Comparison of ENCODE assay signal across 8 cellular contexts in the genomic region with DNA sequence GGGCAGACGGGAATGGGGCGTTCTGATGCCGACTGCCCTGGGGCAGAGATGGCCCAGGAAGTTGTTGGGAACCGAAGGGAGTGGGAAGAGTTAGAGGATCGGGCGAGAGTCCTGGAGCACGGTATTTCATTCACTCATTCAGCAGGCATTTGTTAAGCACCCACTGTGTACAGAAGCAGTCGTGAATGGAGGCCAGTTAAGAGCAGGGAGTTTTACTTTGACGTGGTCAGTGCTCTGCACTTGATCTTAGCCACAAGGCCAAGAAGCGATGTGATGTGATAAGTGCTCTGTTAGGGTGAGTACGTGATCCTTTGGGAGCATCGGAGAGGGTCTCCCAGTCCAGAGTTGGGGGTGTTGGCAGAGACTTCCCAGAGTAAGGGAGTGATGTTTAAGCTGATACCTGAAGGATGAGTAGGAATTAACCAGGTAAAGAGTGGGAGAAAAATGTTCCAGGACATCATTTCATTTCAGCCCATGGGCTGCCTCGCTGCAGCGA. TPM values are rescaled to one million over a fixed set of nuclear protein-coding genes. Genes with fewer than 3 reads are reported as not detected.
DNase-seq lines count a peak whose midpoint lies in the region; ATAC-seq and TF ChIP-seq lines count a peak whose summit lies in the region.

No MANE protein-coding gene starts in this region.

- H3K36me3 ChIP-seq in PC-9 (ENCODE audit: low read depth) (0 out of 2 replicates have a peak, but pooled peaks cover 5% of the 10 kb centered on the region), skeletal muscle tissue (ENCODE audit: control insufficient read depth in 3 of 3, insufficient read depth in 3 of 3, low read length in 3 of 3) (peaks cover 3 to 19% (median 11%) of the 10 kb centered on the region in 3 donors)

- peaks cover 36% of the 10 kb centered on the region for H3K79me2 ChIP-seq in PC-9 (ENCODE audit: low read depth)

- DNase-seq in AG08396 (ENCODE audit: low spot score) (peak; percentile 67), PC-9 (no peak), fibroblast of pulmonary artery (ENCODE audit: low read depth) (no peak), SHP77 treated with DMSO at 0.1 percent for 48 hours (lab: John Stamatoyannopoulos, UW) (no peak), NCI-H2227 (lab: John Stamatoyannopoulos, UW; ENCODE audit: unreplicated experiment) (no peak), D341Med (ENCODE audit: low spot score) (no peak)

- ATAC-seq in GM21423 (IDR thresholded peaks at IDR 0.05; ENCODE audit: unreplicated experiment), result peak; percentile 4

- H3K9me3 ChIP-seq in PC-9 (ENCODE audit: insufficient read depth, low read depth), result no peaks in the 10 kb centered on the region
- H3K9me3 ChIP-seq in skeletal muscle tissue (ENCODE audit: control insufficient read depth in 3 of 3, low read length in 3 of 3), result no peaks in the 10 kb centered on the region

- peak overlapping the region; percentile 95 to 99 (median 95) for H3K9ac ChIP-seq in skeletal muscle tissue (ENCODE audit: low read depth in 1 of 3, low read length in 3 of 3)

- no peak overlapping the region for H3K27ac ChIP-seq in PC-9
- no peak overlapping the region for H3K27ac ChIP-seq in skeletal muscle tissue (ENCODE audit: low read depth, low read length)

- intact Hi-C loops in PC-9 (cut with micrococcal nuclease; ENCODE audit: unreplicated experiment), result no loop called here

- H3K4me2 ChIP-seq in PC-9, result peak overlapping the region; percentile 92

- TF ChIP-seq CTCF in PC-9 (conservative IDR thresholded peaks at IDR 0.05), result no peak
- TF ChIP-seq CTCF in fibroblast of pulmonary artery (IDR thresholded peaks at IDR 0.05; ENCODE audit: low read length, missing control alignments), result no peak

- POLR2A ChIA-PET in PC-9 (lab: Charles Lee; ENCODE audit: unreplicated experiment), result no interaction called here

- TSS peak; percentile 53 for BruUV-seq in PC-9 (replicated peaks; lab: Mats Ljungman, UMichigan)

- H3K4me1 ChIP-seq in PC-9 (replicated peaks; ENCODE audit: insufficient read depth) (peaks cover 13% of the 10 kb centered on the region), skeletal muscle tissue (ENCODE audit: control insufficient read depth in 3 of 3, insufficient read depth in 3 of 3, low read length in 3 of 3) (peaks cover 15 to 21% (median 19%) of the 10 kb centered on the region in 3 donors)

- no peaks in the 10 kb centered on the region; the same call in 1 of the 2 replicates for H4K20me1 ChIP-seq in PC-9 (ENCODE audit: insufficient read depth)

- peak overlapping the region; percentile 94 for H3K4me3 ChIP-seq in PC-9
- peak overlapping the region; percentile 98 for H3K4me3 ChIP-seq in fibroblast of pulmonary artery (replicated peaks; ENCODE audit: low read depth, low read length)
- H3K4me3 ChIP-seq in skeletal muscle tissue (ENCODE audit: low read length in 3 of 3), result peak overlapping the region; percentile 88 to 98 (median 94)

- peak overlapping the region; percentile 89; the same call in 1 of the 2 replicates for H2AFZ ChIP-seq in PC-9

- no peaks in the 10 kb centered on the region for H3K9me2 ChIP-seq in PC-9 (ENCODE audit: insufficient read depth)

- H3K27me3 ChIP-seq in PC-9 (ENCODE audit: insufficient read depth, low read depth) (no peaks in the 10 kb centered on the region), skeletal muscle tissue (ENCODE audit: control insufficient read depth in 3 of 3, insufficient read depth in 3 of 3, low read length in 3 of 3) (no peaks in the 10 kb centered on the region)

- CTCF ChIA-PET in PC-9 (lab: Charles Lee), result no interaction called here

- no peaks in the 10 kb centered on the region for H3F3A ChIP-seq in PC-9 (ENCODE audit: insufficient read depth, low read depth)

RNA-seq across cellular contexts. Expression of gene ZFYVE27, which starts 0.9 kb away (rescaled TPM):
- 21.6 and 24.7 TPM in 2 replicates for total RNA-seq in PC-9 (2021)
- 8.4 TPM for total RNA-seq in skeletal muscle tissue

RNA-seq across cellular contexts. Expression of gene MARVELD1, which starts 24.3 kb away (rescaled TPM):
- total RNA-seq in PC-9 (2021), result 33.1 and 40.1 TPM in 2 replicates
- 17.2 TPM for total RNA-seq in skeletal muscle tissue

RNA-seq across cellular contexts. Expression of gene SFRP5, which starts 34.0 kb away (rescaled TPM):
- total RNA-seq in PC-9 (2021), result not detected in 2 replicates
- total RNA-seq in skeletal muscle tissue, result 1.6 TPM

RNA-seq across cellular contexts. Expression of gene AVPI1, which starts 50.8 kb away (rescaled TPM):
- 20.5 and 22.4 TPM in 2 replicates for total RNA-seq in PC-9 (2021)
- total RNA-seq in skeletal muscle tissue, result 5.2 TPM
